Comparison of ENCODE assay signal across 8 cellular contexts in the genomic region with DNA sequence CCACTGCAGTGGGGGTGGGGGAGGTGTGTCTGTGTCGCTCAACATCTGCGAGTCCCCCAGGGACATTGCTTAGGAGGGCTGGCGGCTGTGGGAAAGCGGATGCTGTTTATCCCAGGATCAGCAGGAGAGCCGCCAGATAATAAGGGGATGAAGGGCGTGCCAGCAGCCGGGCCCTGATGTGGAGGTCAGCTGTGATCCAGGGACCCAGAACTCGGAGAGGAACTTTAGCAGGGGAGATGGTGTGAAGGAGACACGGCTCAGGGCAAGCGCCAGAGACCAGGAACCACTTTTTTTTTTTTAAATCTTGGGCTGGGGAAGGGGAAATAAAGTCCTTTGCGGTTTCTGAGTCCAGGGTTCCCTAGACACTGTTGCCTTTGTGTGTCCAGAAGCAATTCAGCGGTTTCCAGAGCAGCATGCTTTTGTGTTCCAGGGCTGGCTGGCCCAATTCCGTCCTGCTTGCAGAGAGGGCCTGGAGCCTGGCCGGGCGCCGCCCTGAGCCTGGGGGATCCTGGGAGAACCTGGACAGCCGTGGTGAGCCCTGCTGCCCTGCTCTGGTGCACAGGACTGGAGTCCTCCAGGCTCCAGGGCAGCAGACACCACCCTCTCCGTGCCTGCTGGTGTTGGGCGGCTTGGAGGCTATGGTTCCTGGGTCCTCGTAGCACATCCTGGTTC. TPM values are rescaled to one million over a fixed set of nuclear protein-coding genes. Genes with fewer than 3 reads are reported as not detected.
A peak's percentile ranks its signal among the peaks of the same experiment; 100 is the strongest.
DNase-seq lines count a peak whose midpoint lies in the region; ATAC-seq and TF ChIP-seq lines count a peak whose summit lies in the region.

TSS of gene GRAMD4 (plus strand) at position 557 of the 672 bp plus-strand sequence. CDS start 6,414 bp downstream, outside the sequence.

- 60 to 68% (median 66%) methylated on average over 20 of the region's 20 CpGs for WGBS in ovary, 3 donors

- POLR2A ChIA-PET in RWPE1 (lab: Yijun Ruan, JAX; ENCODE audit: low non-redundant PET): no interaction called here

- ATAC-seq in HG02884 (IDR thresholded peaks at IDR 0.05; ENCODE audit: unreplicated experiment) (no peak), HG03439 (IDR thresholded peaks at IDR 0.05; ENCODE audit: unreplicated experiment) (no peak)

- TF ChIP-seq EP300 in ovary (IDR thresholded peaks at IDR 0.05): no peak

- H3K36me3 ChIP-seq in H7 (replicated peaks; ENCODE audit: control insufficient read depth, insufficient read depth, low read length): no peaks in the 10 kb centered on the region
- no peaks in the 10 kb centered on the region for H3K36me3 ChIP-seq in ovary

- CTCF ChIA-PET in RWPE1 (lab: Yijun Ruan, JAX): no interaction called here

- peak within 1 kb of the TSS; percentile 6; the same call in 1 of the 2 replicates for H3K27ac ChIP-seq in RWPE1
- H3K27ac ChIP-seq in ovary: no peak within 1 kb of the TSS

- H3K27me3 ChIP-seq in H7 (ENCODE audit: control insufficient read depth, insufficient read depth, low read length): no peaks in the 10 kb centered on the region
- H3K27me3 ChIP-seq in ovary: no peaks in the 10 kb centered on the region

- DNase-seq in H7 (no peak), RWPE1 (ENCODE audit: low spot score) (no peak), fibroblast of the aortic adventitia (ENCODE audit: low read depth) (no peak), ovary (no peak), DMS53 (lab: John Stamatoyannopoulos, UW) (no peak), AG08396 (ENCODE audit: low spot score) (no peak)

- no peaks in the 10 kb centered on the region for H3K9me3 ChIP-seq in ovary

- peaks cover 12% of the 10 kb centered on the region for H3K4me1 ChIP-seq in ovary (ENCODE audit: insufficient read depth)

- no peak for TF ChIP-seq CTCF in RWPE1 (conservative IDR thresholded peaks at IDR 0.05; ENCODE audit: low read depth)
- no peak for TF ChIP-seq CTCF in fibroblast of the aortic adventitia (IDR thresholded peaks at IDR 0.05; ENCODE audit: insufficient read depth, low read length)
- TF ChIP-seq CTCF in ovary (IDR thresholded peaks at IDR 0.05): no peak

- H3K4me3 ChIP-seq in H7 (ENCODE audit: insufficient read depth, low read depth, low read length) (no peak within 1 kb of the TSS), fibroblast of the aortic adventitia (ENCODE audit: low read depth, low read length) (no peak within 1 kb of the TSS), ovary (no peak within 1 kb of the TSS)

- TF ChIP-seq POLR2A in ovary (IDR thresholded peaks at IDR 0.05): no peak

- intact Hi-C loops in ovary (cut with DNase I): no loop called here

RNA-seq across cellular contexts. Expression of gene GRAMD4, which starts in this region (rescaled TPM):
- total RNA-seq in H7 (2014; rRNA removed; shearing (Covaris generic)): 17.1 and 18.9 TPM in 2 replicates
- total RNA-seq in fibroblast of the aortic adventitia (ENCODE audit: low replicate concordance) (11.7 and 25.1 TPM in 2 replicates), ovary (10 to 100 TPM; 19.0 to 40.4 (median 28.7) TPM)
- 1 to 10 TPM; 6.2 to 8.0 TPM for polyA plus RNA-seq in ovary
